Comparison of ENCODE assay signal across 30 cellular contexts in genomic region chr5:30581198-30581925, GRCh38.
DNase-seq lines count a peak whose midpoint lies in the region; ATAC-seq, FAIRE-seq and TF ChIP-seq lines count a peak whose summit lies in the region.
"Had no signal": no experiment of that assay in that cellular context is flagged by ENCODE, and none has a peak within 500 bp of the region (broad histone marks: within the 10 kb centered on the region; RNA-seq: fewer than 3 reads in every experiment).

No MANE protein-coding gene starts in this region.

- dilution Hi-C loops in mammary epithelial cell (cut with HindIII; ENCODE audit: low sequenced_read_pairs), result no loop called here

- ATAC-seq in GM18907 (IDR thresholded peaks at IDR 0.05; ENCODE audit: unreplicated experiment), result no peak
- ATAC-seq: foreskin keratinocyte; heart left ventricle; naive thymus-derived CD8-positive, alpha-beta T cell; SK-N-SH treated with all-trans-retinoic acid at 6 μM for 48 hours had no signal

- no peak overlapping the region for H3K27ac Mint-ChIP-seq in MCF 10A (ENCODE audit: low read depth, unreplicated experiment)
- H3K27ac Mint-ChIP-seq in astrocyte (ENCODE audit: unreplicated experiment), result no peak overlapping the region
- H3K27ac Mint-ChIP-seq in glutamatergic neuron (ENCODE audit: unreplicated experiment), result no peak overlapping the region
- H3K27ac Mint-ChIP-seq: activated naive CD8-positive, alpha-beta T cell treated with anti-CD3 and anti-CD28 coated beads for 36 hours; CD4-positive, alpha-beta T cell; naive thymus-derived CD8-positive, alpha-beta T cell; T-helper 1 cell treated with Interleukin-12 subunit alpha and Interleukin-12 subunit beta and Interleukin-4 antibody, amounts not matched to agents 30 μg/mL and 1 μg/mL, for 36 hours had no signal

- H3K9ac ChIP-seq in mammary epithelial cell (ENCODE audit: insufficient read depth, low read length) (no peak overlapping the region), astrocyte (ENCODE audit: low read length) (no peak overlapping the region)

- CTCF ChIA-PET in MCF 10A (lab: Yijun Ruan, JAX), result interaction anchor here (0.6 kb wide), 1 partner anchor 606 kb away, joined by 3 read pairs; no protein-coding TSS in a partner anchor
- CTCF ChIA-PET in mammary epithelial cell (lab: Charles Lee; ENCODE audit: low non-redundant PET), result no interaction called here

- H2AFZ ChIP-seq in mammary epithelial cell (ENCODE audit: low read depth, low read length) (no peak overlapping the region), astrocyte (ENCODE audit: low read depth, low read length) (no peak overlapping the region)
- H2AFZ ChIP-seq: PC-9 had no signal

- no peaks in the 10 kb centered on the region for H4K20me1 ChIP-seq in mammary epithelial cell (ENCODE audit: insufficient read depth, low read length)
- no peaks in the 10 kb centered on the region for H4K20me1 ChIP-seq in astrocyte (ENCODE audit: insufficient read depth, low read length)

- BruUV-seq in MCF 10A (replicated peaks; lab: Mats Ljungman, UMichigan) (no TSS peak), mammary epithelial cell (replicated peaks; lab: Mats Ljungman, UMichigan) (no TSS peak)

- POLR2A ChIA-PET in MCF 10A (lab: Yijun Ruan, JAX), result interaction anchor here (0.6 kb wide), 2 partner anchors 52 to 1288 kb away, joined by 3 to 5 read pairs; no protein-coding TSS in a partner anchor

- intact Hi-C loops in MCF 10A (cut with micrococcal nuclease) (no loop called here), mammary epithelial cell (cut with micrococcal nuclease) (no loop called here)

- H3K27me3 ChIP-seq in mammary epithelial cell (ENCODE audit: insufficient read depth, low read length) (no peaks in the 10 kb centered on the region), astrocyte (ENCODE audit: insufficient read depth, low read length) (no peaks in the 10 kb centered on the region)
- H3K27me3 ChIP-seq: esophagus muscularis mucosa, foreskin keratinocyte, heart left ventricle had no signal

- no peaks in the 10 kb centered on the region for H3K9me3 ChIP-seq in mammary epithelial cell (replicated peaks; ENCODE audit: insufficient read depth, low read length)
- H3K9me3 ChIP-seq in astrocyte (ENCODE audit: insufficient read depth, low read depth, low read length), result no peaks in the 10 kb centered on the region
- H3K9me3 ChIP-seq: esophagus muscularis mucosa, HAP-1 had no signal

- H3K27ac ChIP-seq in mammary epithelial cell (ENCODE audit: insufficient read depth, low read depth, low read length), result no peak overlapping the region
- H3K27ac ChIP-seq in astrocyte (ENCODE audit: low read depth, low read length), result no peak overlapping the region
- H3K27ac ChIP-seq: esophagus muscularis mucosa, foreskin keratinocyte, heart left ventricle, HL-60, PC-9 had no signal

- WGBS in mammary epithelial cell (ENCODE audit: low coverage, missing lambda C conversion rate), result 24% methylated on average over 8 of the region's 8 CpGs

- H3K9me3 Mint-ChIP-seq in MCF 10A (ENCODE audit: unreplicated experiment) (no peaks in the 10 kb centered on the region), astrocyte (ENCODE audit: unreplicated experiment) (no peaks in the 10 kb centered on the region), glutamatergic neuron (ENCODE audit: unreplicated experiment) (no peaks in the 10 kb centered on the region)

- H3K79me2 ChIP-seq in mammary epithelial cell (ENCODE audit: insufficient read depth, low read length) (no peaks in the 10 kb centered on the region), astrocyte (ENCODE audit: insufficient read depth, low read length) (no peaks in the 10 kb centered on the region)

- H3K4me2 ChIP-seq in mammary epithelial cell (ENCODE audit: insufficient read depth, low read depth, low read length) (no peak overlapping the region), astrocyte (ENCODE audit: low read length) (no peak overlapping the region)
- H3K4me2 ChIP-seq: PC-9 had no signal

- H3K36me3 Mint-ChIP-seq in MCF 10A (ENCODE audit: insufficient read depth, unreplicated experiment) (no peaks in the 10 kb centered on the region), astrocyte (ENCODE audit: low read depth, unreplicated experiment) (no peaks in the 10 kb centered on the region), glutamatergic neuron (ENCODE audit: unreplicated experiment) (no peaks in the 10 kb centered on the region)
- H3K36me3 Mint-ChIP-seq: activated naive CD8-positive, alpha-beta T cell treated with anti-CD3 and anti-CD28 coated beads for 36 hours; naive thymus-derived CD8-positive, alpha-beta T cell had no signal

- in situ Hi-C loops in mammary epithelial cell (cut with MboI; ENCODE audit: low sequenced_read_pairs in 2 of 2), result no loop called here

- H3K4me3 Mint-ChIP-seq in MCF 10A (ENCODE audit: unreplicated experiment), result no peak overlapping the region
- no peak overlapping the region for H3K4me3 Mint-ChIP-seq in astrocyte (ENCODE audit: unreplicated experiment)
- no peak overlapping the region for H3K4me3 Mint-ChIP-seq in glutamatergic neuron (ENCODE audit: unreplicated experiment)
- H3K4me3 Mint-ChIP-seq: activated naive CD8-positive, alpha-beta T cell treated with anti-CD3 and anti-CD28 coated beads for 36 hours; CD4-positive, alpha-beta T cell; naive thymus-derived CD8-positive, alpha-beta T cell; T-helper 1 cell treated with Interleukin-12 subunit alpha and Interleukin-12 subunit beta and Interleukin-4 antibody, amounts not matched to agents 30 μg/mL and 1 μg/mL, for 36 hours had no signal

- H3K4me1 ChIP-seq in mammary epithelial cell (ENCODE audit: insufficient read depth, low read length) (no peaks in the 10 kb centered on the region), astrocyte (ENCODE audit: insufficient read depth, low read length) (no peaks in the 10 kb centered on the region)
- H3K4me1 ChIP-seq: esophagus muscularis mucosa, foreskin keratinocyte, HAP-1, heart left ventricle had no signal

- H3K4me1 Mint-ChIP-seq in MCF 10A (ENCODE audit: insufficient read depth, unreplicated experiment), result peaks cover 10% of the 10 kb centered on the region
- peaks cover 2% of the 10 kb centered on the region for H3K4me1 Mint-ChIP-seq in astrocyte (ENCODE audit: low read depth, unreplicated experiment)
- H3K4me1 Mint-ChIP-seq in glutamatergic neuron (ENCODE audit: low read depth, unreplicated experiment), result peaks cover 3% of the 10 kb centered on the region
- H3K4me1 Mint-ChIP-seq: activated naive CD8-positive, alpha-beta T cell treated with anti-CD3 and anti-CD28 coated beads for 36 hours; naive thymus-derived CD8-positive, alpha-beta T cell had no signal

- H3K36me3 ChIP-seq in mammary epithelial cell (ENCODE audit: insufficient read depth, low read length), result no peaks in the 10 kb centered on the region
- no peaks in the 10 kb centered on the region for H3K36me3 ChIP-seq in astrocyte (ENCODE audit: insufficient read depth, low read length)
- H3K36me3 ChIP-seq: esophagus muscularis mucosa, HAP-1, heart left ventricle had no signal

- no peak for FAIRE-seq in astrocyte (lab: Jason Lieb, UNC)

- DNase-seq in MCF 10A (ENCODE audit: unreplicated experiment) (peak; percentile 42), mammary epithelial cell (no peak), astrocyte (ENCODE audit: low read depth) (peak; percentile 7), glutamatergic neuron (peak; percentile 44), 8988T (no peak), middle frontal gyrus (ENCODE audit: extremely low spot score, low spot score) (no peak)
- DNase-seq: activated CD4-positive, alpha-beta T cell treated with anti-CD3 and anti-CD28 coated beads, Interleukin-2, amount 50 U/mL, for 1 hour; activated CD4-positive, CD25-positive, alpha-beta regulatory T cell; activated effector memory CD4-positive, alpha-beta T cell treated with anti-CD3 and anti-CD28 coated beads, Interleukin-2, amount 50 U/mL, for 16 hours; activated naive CD8-positive, alpha-beta T cell treated with anti-CD3 and anti-CD28 coated beads for 36 hours; activated T-cell treated with anti-CD3 and anti-CD28 coated beads, Interleukin-2, amount 50 U/mL, for 1 hour; aorta; CD4-positive, alpha-beta T cell; foreskin keratinocyte; Kasumi-1; kidney; naive thymus-derived CD8-positive, alpha-beta T cell; NCI-H2171; NCI-H510A; NK-92 treated with Interleukin-12 subunit alpha and Interleukin-12 subunit beta, amount 100 ng/mL, for 24 hours; occipital lobe; PC-9; stimulated activated naive CD4-positive, alpha-beta T cell treated with Interleukin-2 at 50 U/mL for 16 hours had no signal

- no peak for TF ChIP-seq CTCF in MCF 10A (IDR thresholded peaks at IDR 0.05; ENCODE audit: unreplicated experiment)
- no peak for TF ChIP-seq CTCF in mammary epithelial cell (conservative IDR thresholded peaks at IDR 0.05 in 1 of 2, IDR thresholded peaks at IDR 0.05 in 1 of 2; ENCODE audit: extremely low read depth in 1 of 2, insufficient read depth in 1 of 2, low read depth in 1 of 2, low read length in 2 of 2)
- no peak for TF ChIP-seq CTCF in astrocyte (IDR thresholded peaks at IDR 0.05; ENCODE audit: insufficient read depth, low read depth, low read length)
- no peak for TF ChIP-seq CTCF in glutamatergic neuron (IDR thresholded peaks at IDR 0.05; ENCODE audit: partially characterized antibody, unreplicated experiment)

- H3K4me3 ChIP-seq in mammary epithelial cell (replicated peaks in 1 of 3; ENCODE audit: insufficient read depth in 1 of 3, low read depth in 2 of 3, low read length in 3 of 3), result no peak overlapping the region
- H3K4me3 ChIP-seq in astrocyte (ENCODE audit: insufficient read depth, low read depth, low read length), result no peak overlapping the region
- H3K4me3 ChIP-seq: esophagus muscularis mucosa, HAP-1, heart left ventricle, PC-9 had no signal

- H3K27me3 Mint-ChIP-seq in MCF 10A (ENCODE audit: insufficient read depth, unreplicated experiment) (no peaks in the 10 kb centered on the region), astrocyte (ENCODE audit: low read depth, unreplicated experiment) (no peaks in the 10 kb centered on the region), glutamatergic neuron (ENCODE audit: unreplicated experiment) (no peaks in the 10 kb centered on the region)
- H3K27me3 Mint-ChIP-seq: activated naive CD8-positive, alpha-beta T cell treated with anti-CD3 and anti-CD28 coated beads for 36 hours; CD4-positive, alpha-beta T cell; naive thymus-derived CD8-positive, alpha-beta T cell had no signal

Comparison
In these comparisons a context has a peak if more than half of its experiments do, and no peak if none do; other contexts are left out.
1. DNase-seq: peak in MCF 10A (single experiment), astrocyte (single experiment) and glutamatergic neuron (single experiment); none in mammary epithelial cell (single experiment), 8988T (single experiment) and middle frontal gyrus (single experiment).